In genomic region chr18:10056506-10056905, GRCh38 we compare ENCODE assay signal across 19 cellular contexts.
"Had no signal": no experiment of that assay in that cellular context is flagged by ENCODE, and none has a peak within 500 bp of the region (broad histone marks: within the 10 kb centered on the region; RNA-seq: fewer than 3 reads in every experiment).

No MANE protein-coding gene starts in this region.

- H3K36me3 ChIP-seq: cardiac muscle cell, ovary, upper lobe of right lung had no signal

- DNase-seq: activated CD4-positive, alpha-beta T cell treated with anti-CD3 and anti-CD28 coated beads for 36 hours; activated CD4-positive, alpha-beta T cell treated with anti-CD3 and anti-CD28 coated beads, Interleukin-2, amount 50 U/mL, for 48 hours; activated naive CD8-positive, alpha-beta T cell treated with anti-CD3 and anti-CD28 coated beads for 36 hours; amniotic stem cell; endodermal cell; foreskin melanocyte; head of caudate nucleus; kidney; left ventricle myocardium superior; psoas muscle; right cardiac atrium; stimulated activated CD4-positive, alpha-beta T cell treated with anti-CD3 and anti-CD28 coated beads, Interleukin-4, amount 100 ng/mL, for 1 hour; T-cell; testis; upper lobe of right lung had no signal

- H3K9me3 ChIP-seq: ovary, psoas muscle, testis, upper lobe of right lung had no signal

- H3K4me3 ChIP-seq: cardiac muscle cell, ovary, psoas muscle, skin epidermis, testis, upper lobe of right lung had no signal

- H3K27me3 ChIP-seq: cardiac muscle cell, ovary, testis, upper lobe of right lung had no signal

- H3K4me1 ChIP-seq: psoas muscle had no signal

- ATAC-seq: activated CD4-positive, alpha-beta T cell treated with anti-CD3 and anti-CD28 coated beads for 36 hours; left ventricle myocardium superior; psoas muscle; right cardiac atrium; T-cell; WTC11 had no signal

- H3K27ac ChIP-seq: cardiac muscle cell, ovary, psoas muscle, testis, upper lobe of right lung had no signal
